ENCODE assay signal across 8 cellular contexts in genomic region chr17:10050597-10051101, GRCh38.
A peak's percentile ranks its signal among the peaks of the same experiment; 100 is the strongest.
DNase-seq lines count a peak whose midpoint lies in the region; ATAC-seq, FAIRE-seq and TF ChIP-seq lines count a peak whose summit lies in the region.

No MANE protein-coding gene starts in this region.

- H3K9me2 ChIP-seq in Loucy (replicated peaks; ENCODE audit: low read depth, low read length) (no peaks in the 10 kb centered on the region), PC-9 (ENCODE audit: insufficient read depth) (no peaks in the 10 kb centered on the region)

- peaks cover 73% of the 10 kb centered on the region for H3K4me1 ChIP-seq in Loucy (ENCODE audit: insufficient read depth, low read length, poor library complexity, severe bottlenecking)
- H3K4me1 ChIP-seq in effector memory CD4-positive, alpha-beta T cell (ENCODE audit: control insufficient read depth, insufficient read depth, low read length, poor library complexity, severe bottlenecking), result no peaks in the 10 kb centered on the region
- no peaks in the 10 kb centered on the region for H3K4me1 ChIP-seq in PC-9 (replicated peaks; ENCODE audit: insufficient read depth)

- DNase-seq in Right ventricle myocardium inferior (ENCODE audit: missing footprints) (peak; percentile 72), cardiac septum (ENCODE audit: low spot score) (no peak), Right ventricle myocardium superior (no peak), HEK293T (ENCODE audit: extremely low spot score) (no peak), urothelium cell line (ENCODE audit: low spot score) (no peak), PC-9 (no peak)
- DNase-seq in effector memory CD4-positive, alpha-beta T cell, result no peak

- H2AFZ ChIP-seq in Loucy (ENCODE audit: low read length) (no peak overlapping the region), PC-9 (no peak overlapping the region)

- no peaks in the 10 kb centered on the region for H3K36me3 ChIP-seq in Loucy (ENCODE audit: insufficient read depth, low read length)
- H3K36me3 ChIP-seq in effector memory CD4-positive, alpha-beta T cell (ENCODE audit: control insufficient read depth, insufficient read depth, low read length), result no peaks in the 10 kb centered on the region
- H3K36me3 ChIP-seq in PC-9 (ENCODE audit: low read depth), result no peaks in the 10 kb centered on the region

- H3K27me3 ChIP-seq in Loucy (ENCODE audit: insufficient read depth, low read length, poor library complexity, severe bottlenecking), result no peaks in the 10 kb centered on the region
- no peaks in the 10 kb centered on the region for H3K27me3 ChIP-seq in effector memory CD4-positive, alpha-beta T cell (replicated peaks; ENCODE audit: control insufficient read depth, insufficient read depth, low read length, poor library complexity, severe bottlenecking)
- H3K27me3 ChIP-seq in PC-9 (ENCODE audit: insufficient read depth, low read depth), result peaks cover 73% of the 10 kb centered on the region

- H3K4me3 ChIP-seq in Loucy (ENCODE audit: low read length, poor library complexity, severe bottlenecking) (peak overlapping the region; percentile 69), PC-9 (no peak overlapping the region)
- H3K4me3 ChIP-seq in effector memory CD4-positive, alpha-beta T cell (ENCODE audit: insufficient read depth, low read depth, low read length, poor library complexity, severe bottlenecking), result no peak overlapping the region

- H3K79me2 ChIP-seq in Loucy (ENCODE audit: insufficient read depth, low read length), result peaks cover 86% of the 10 kb centered on the region
- H3K79me2 ChIP-seq in PC-9 (ENCODE audit: low read depth), result no peaks in the 10 kb centered on the region

- peaks cover 5% of the 10 kb centered on the region for H4K20me1 ChIP-seq in Loucy (ENCODE audit: insufficient read depth, low read length, poor library complexity, severe bottlenecking)
- H4K20me1 ChIP-seq in PC-9 (ENCODE audit: insufficient read depth), result no peaks in the 10 kb centered on the region

- no TSS peak for BruUV-seq in PC-9 (replicated peaks; lab: Mats Ljungman, UMichigan)

- H3F3A ChIP-seq in Loucy (ENCODE audit: low read depth) (peaks cover 9% of the 10 kb centered on the region; the same call in 1 of the 2 replicates), PC-9 (ENCODE audit: insufficient read depth, low read depth) (no peaks in the 10 kb centered on the region)

- intact Hi-C loops in Right ventricle myocardium inferior (cut with DNase I), result no loop called here
- intact Hi-C loops in cardiac septum (cut with DNase I), result loop anchor here (5.0 kb wide), 1 partner anchor 62 kb away; no protein-coding TSS in a partner anchor
- intact Hi-C loops in Right ventricle myocardium superior (cut with DNase I), result no loop called here
- intact Hi-C loops in PC-9 (cut with micrococcal nuclease; ENCODE audit: unreplicated experiment), result no loop called here

- H3K27ac ChIP-seq in effector memory CD4-positive, alpha-beta T cell (ENCODE audit: insufficient read depth, low read length, poor library complexity, severe bottlenecking), result no peak overlapping the region
- no peak overlapping the region for H3K27ac ChIP-seq in PC-9

- no peak for FAIRE-seq in urothelium cell line (lab: Jason Lieb, UNC)

- TF ChIP-seq CTCF in Loucy (conservative IDR thresholded peaks at IDR 0.05; ENCODE audit: low read length), result no peak
- no peak for TF ChIP-seq CTCF in PC-9 (conservative IDR thresholded peaks at IDR 0.05)

- H3K4me2 ChIP-seq in Loucy (ENCODE audit: low read depth, low read length, poor library complexity, severe bottlenecking) (peak overlapping the region; percentile 89), PC-9 (no peak overlapping the region)

- no peaks in the 10 kb centered on the region for H3K9me3 ChIP-seq in Loucy (ENCODE audit: insufficient read depth, low read depth, low read length)
- H3K9me3 ChIP-seq in effector memory CD4-positive, alpha-beta T cell (ENCODE audit: control insufficient read depth, low read length), result no peaks in the 10 kb centered on the region
- H3K9me3 ChIP-seq in PC-9 (ENCODE audit: insufficient read depth, low read depth), result no peaks in the 10 kb centered on the region

- POLR2A ChIA-PET in HEK293T (lab: Yijun Ruan, JAX) (interaction anchor here (1.4 kb wide), 1 partner anchor 17 kb away, joined by 3 read pairs; no protein-coding TSS in a partner anchor), PC-9 (lab: Charles Lee; ENCODE audit: unreplicated experiment) (no interaction called here)

- H3K9ac ChIP-seq in Loucy (ENCODE audit: low read depth, low read length, poor library complexity, severe bottlenecking), result peak overlapping the region; percentile 68

- CTCF ChIA-PET in HEK293T (lab: Yijun Ruan, JAX), result interaction anchor here (0.6 kb wide), 1 partner anchor 69 kb away, joined by 4 read pairs; no protein-coding TSS in a partner anchor
- CTCF ChIA-PET in PC-9 (lab: Charles Lee), result no interaction called here

- peak; percentile 77 for ATAC-seq in Right ventricle myocardium inferior
- ATAC-seq in Right ventricle myocardium superior (ENCODE audit: poor library complexity), result peak; percentile 67

TF ChIP-seq in HEK293T, 16 proteins besides CTCF, POLR2A, EP300 and RAD21:
- TF ChIP-seq L3MBTL2 (conservative IDR thresholded peaks at IDR 0.05) (no peak), NFRKB (IDR thresholded peaks at IDR 0.05) (no peak), HDGF (IDR thresholded peaks at IDR 0.05; ENCODE audit: borderline replicate concordance) (no peak), SUZ12 (IDR thresholded peaks at IDR 0.05) (no peak), PKNOX1 (IDR thresholded peaks at IDR 0.05) (no peak), ELF4 (IDR thresholded peaks at IDR 0.05) (no peak), FOXM1 (IDR thresholded peaks at IDR 0.05; ENCODE audit: borderline replicate concordance) (no peak), SP1 (IDR thresholded peaks at IDR 0.05) (no peak), LEF1 (IDR thresholded peaks at IDR 0.05; ENCODE audit: borderline replicate concordance) (no peak), CTBP1 (IDR thresholded peaks at IDR 0.05; ENCODE audit: borderline replicate concordance) (no peak), ZNF384 (IDR thresholded peaks at IDR 0.05) (no peak), TARDBP (IDR thresholded peaks at IDR 0.05) (no peak), BHLHE40 (IDR thresholded peaks at IDR 0.05; ENCODE audit: borderline replicate concordance) (no peak)
